ENCODE assay signal across 11 cellular contexts in the genomic region with DNA sequence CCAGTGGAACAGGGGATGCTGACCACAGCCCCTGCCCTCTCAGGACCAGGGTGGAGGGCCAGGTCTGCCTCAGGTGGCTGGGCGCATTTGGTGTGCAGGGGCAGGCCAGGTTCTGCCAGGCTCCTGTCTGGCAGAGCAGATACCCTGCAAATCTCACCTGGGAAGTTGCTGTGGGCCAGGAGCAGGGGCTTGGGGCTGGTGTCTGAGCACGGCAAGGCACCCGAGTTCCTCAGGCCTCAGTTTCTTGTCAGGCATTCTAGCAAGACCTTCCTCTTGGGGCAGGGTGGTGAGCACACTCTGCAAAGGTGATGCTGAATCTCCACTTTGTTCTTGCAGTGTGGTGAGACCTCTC. TPM values are rescaled to one million over a fixed set of nuclear protein-coding genes. Genes with fewer than 3 reads are reported as not detected.
DNase-seq lines count a peak whose midpoint lies in the region; ATAC-seq and TF ChIP-seq lines count a peak whose summit lies in the region.
"Had no signal": no experiment of that assay in that cellular context is flagged by ENCODE, and none has a peak within 500 bp of the region (broad histone marks: within the 10 kb centered on the region; RNA-seq: fewer than 3 reads in every experiment).

No MANE protein-coding gene starts in this region.

- TF ChIP-seq CTCF in LNCaP clone FGC (IDR thresholded peaks at IDR 0.05; ENCODE audit: control insufficient read depth, extremely low read depth, insufficient read depth): no peak

- no peak overlapping the region for H2AK5ac ChIP-seq in trophoblast cell (ENCODE audit: low read length)

- no CpG with 5 or more reads among the region's 3 CpGs for WGBS in trophoblast cell (ENCODE audit: extremely low coverage, insufficient coverage, insufficient read length)

- H3K9ac ChIP-seq in duodenal mucosa (ENCODE audit: low read depth in 1 of 2, low read length in 2 of 2): peak overlapping the region; percentile 59 to 79
- H3K9ac ChIP-seq in trophoblast cell (ENCODE audit: low read length): no peak overlapping the region

- H3K27me3 ChIP-seq in CD4-positive, CD25-positive, alpha-beta regulatory T cell (ENCODE audit: control insufficient read depth, insufficient read depth, low read length): no peaks in the 10 kb centered on the region
- H3K27me3 ChIP-seq in duodenal mucosa (ENCODE audit: control insufficient read depth in 1 of 2, insufficient read depth in 2 of 2, low read length in 2 of 2) (no peaks in the 10 kb centered on the region), trophoblast cell (ENCODE audit: insufficient read depth, low read length) (no peaks in the 10 kb centered on the region)
- H3K27me3 ChIP-seq: SJCRH30 had no signal

- H4K12ac ChIP-seq in trophoblast cell (ENCODE audit: low read depth, low read length): no peak overlapping the region

- DNase-seq in CD4-positive, CD25-positive, alpha-beta regulatory T cell: no peak
- DNase-seq in LNCaP clone FGC (ENCODE audit: low read depth): no peak
- DNase-seq in trophoblast cell: no peak
- no peak for DNase-seq in globus pallidus (ENCODE audit: low spot score)
- DNase-seq in DMS153 treated with DMSO at 0.1 percent for 48 hours (lab: John Stamatoyannopoulos, UW; ENCODE audit: unreplicated experiment): no peak
- no peak for DNase-seq in NCI-H524 (lab: John Stamatoyannopoulos, UW)
- DNase-seq: HCEC 1CT, hypothalamus, SJCRH30 had no signal

- no peaks in the 10 kb centered on the region for H3K9me3 Mint-ChIP-seq in CD4-positive, CD25-positive, alpha-beta regulatory T cell

- H3K18ac ChIP-seq in trophoblast cell (ENCODE audit: low read length): no peak overlapping the region

- H2BK5ac ChIP-seq in trophoblast cell (ENCODE audit: low read depth, low read length, poor library complexity): no peak overlapping the region

- H2AFZ ChIP-seq in trophoblast cell (ENCODE audit: insufficient read depth, low read length, poor library complexity): no peak overlapping the region

- H3K4me1 Mint-ChIP-seq in CD4-positive, CD25-positive, alpha-beta regulatory T cell: peaks cover 0 to 56% (median 20%) of the 10 kb centered on the region in 4 donors

- H3K36me3 ChIP-seq in CD4-positive, CD25-positive, alpha-beta regulatory T cell (ENCODE audit: control insufficient read depth, insufficient read depth, low read length): no peaks in the 10 kb centered on the region
- H3K36me3 ChIP-seq in duodenal mucosa (ENCODE audit: control insufficient read depth in 1 of 2, insufficient read depth in 2 of 2, low read length in 2 of 2) (no peaks in the 10 kb centered on the region), trophoblast cell (ENCODE audit: control insufficient read depth in 1 of 2, insufficient read depth in 2 of 2, low read length in 2 of 2) (no peaks in the 10 kb centered on the region)
- H3K36me3 ChIP-seq: SJCRH30 had no signal

- H3K14ac ChIP-seq in trophoblast cell (ENCODE audit: low read length): no peak overlapping the region

- H3K4me1 ChIP-seq in CD4-positive, CD25-positive, alpha-beta regulatory T cell (ENCODE audit: control insufficient read depth, insufficient read depth, low read length, poor library complexity, severe bottlenecking): peaks cover 23% of the 10 kb centered on the region
- peaks cover 11 to 14% of the 10 kb centered on the region in 2 donors for H3K4me1 ChIP-seq in duodenal mucosa (ENCODE audit: control insufficient read depth in 1 of 2, insufficient read depth in 2 of 2, low read length in 2 of 2)
- peaks cover 9 to 11% of the 10 kb centered on the region in 2 experiments for H3K4me1 ChIP-seq in trophoblast cell (ENCODE audit: control insufficient read depth in 1 of 2, insufficient read depth in 2 of 2, low read length in 2 of 2)
- H3K4me1 ChIP-seq: SJCRH30 had no signal

- no peaks in the 10 kb centered on the region for H3K9me3 ChIP-seq in CD4-positive, CD25-positive, alpha-beta regulatory T cell (ENCODE audit: control insufficient read depth in 2 of 2, low read length in 2 of 2)
- H3K9me3 ChIP-seq in duodenal mucosa (ENCODE audit: control insufficient read depth in 1 of 2, low read length in 2 of 2): no peaks in the 10 kb centered on the region
- no peaks in the 10 kb centered on the region for H3K9me3 ChIP-seq in trophoblast cell (ENCODE audit: insufficient read depth, low read depth, low read length)
- H3K9me3 ChIP-seq: SJCRH30 had no signal

- H4K8ac ChIP-seq in trophoblast cell (ENCODE audit: low read depth, low read length): no peak overlapping the region

- H3K4me3 ChIP-seq in CD4-positive, CD25-positive, alpha-beta regulatory T cell (ENCODE audit: low read depth, low read length): peak overlapping the region; percentile 74
- H3K4me3 ChIP-seq in LNCaP clone FGC (ENCODE audit: low read depth, low read length): peak overlapping the region; percentile 78
- H3K4me3 ChIP-seq in duodenal mucosa (ENCODE audit: low read depth in 1 of 2, low read length in 2 of 2): peak overlapping the region in 1 of 2 donors; percentile 73
- no peak overlapping the region for H3K4me3 ChIP-seq in trophoblast cell (ENCODE audit: low read depth, low read length)

- H3K4me3 Mint-ChIP-seq in CD4-positive, CD25-positive, alpha-beta regulatory T cell: peak overlapping the region; percentile 56 to 92 (median 86)

- peak overlapping the region; percentile 77 for H3K4me2 ChIP-seq in trophoblast cell (ENCODE audit: low read length)

- H3K79me1 ChIP-seq in trophoblast cell (ENCODE audit: low read length): peaks cover 7% of the 10 kb centered on the region

- peaks cover 2% of the 10 kb centered on the region for H3K79me2 ChIP-seq in trophoblast cell (ENCODE audit: control insufficient read depth, insufficient read depth, low read length, poor library complexity)

- H3K36me3 Mint-ChIP-seq in CD4-positive, CD25-positive, alpha-beta regulatory T cell: peaks cover 10% of the 10 kb centered on the region

- H3K27me3 Mint-ChIP-seq in CD4-positive, CD25-positive, alpha-beta regulatory T cell: no peaks in the 10 kb centered on the region

- ATAC-seq in CD4-positive, CD25-positive, alpha-beta regulatory T cell (ENCODE audit: low read depth in 2 of 2): no peak
- no peak for ATAC-seq in HG02623 (IDR thresholded peaks at IDR 0.05; ENCODE audit: unreplicated experiment)

- no peak overlapping the region for H4K91ac ChIP-seq in trophoblast cell (ENCODE audit: low read depth, low read length)

- H3K27ac Mint-ChIP-seq in CD4-positive, CD25-positive, alpha-beta regulatory T cell: peak overlapping the region in 1 of 3 donors; percentile 62

- no peak overlapping the region for H3K27ac ChIP-seq in CD4-positive, CD25-positive, alpha-beta regulatory T cell (ENCODE audit: insufficient read depth, low read length, poor library complexity, severe bottlenecking)
- no peak overlapping the region for H3K27ac ChIP-seq in duodenal mucosa (ENCODE audit: low read depth, low read length)
- no peak overlapping the region for H3K27ac ChIP-seq in trophoblast cell (ENCODE audit: low read depth, low read length)
- H3K27ac ChIP-seq: SJCRH30 had no signal

- no peak overlapping the region for H2BK12ac ChIP-seq in trophoblast cell (ENCODE audit: low read length)

- H3K4ac ChIP-seq in trophoblast cell (ENCODE audit: low read depth, low read length): no peak overlapping the region

- H2BK120ac ChIP-seq in trophoblast cell (ENCODE audit: insufficient read depth, low read length, poor library complexity): no peak overlapping the region

- no peak overlapping the region for H3K23ac ChIP-seq in trophoblast cell (ENCODE audit: low read length)

RNA-seq across cellular contexts. Expression of gene CRTC1, which starts 1.1 kb away (rescaled TPM):
- 20.2 TPM for total RNA-seq in CD4-positive, CD25-positive, alpha-beta regulatory T cell
- 1 to 10 TPM in 2 of 4 donors, under 1 TPM in 2; 0.47 to 1.5 (median 0.82) TPM for polyA plus RNA-seq in CD4-positive, CD25-positive, alpha-beta regulatory T cell
- 10.0 and 10.2 TPM in 2 replicates for polyA plus RNA-seq in trophoblast cell (2013)

RNA-seq across cellular contexts. Expression of gene KLHL26, which starts 47.8 kb away (rescaled TPM):
- 16.7 TPM for total RNA-seq in CD4-positive, CD25-positive, alpha-beta regulatory T cell
- polyA plus RNA-seq in CD4-positive, CD25-positive, alpha-beta regulatory T cell: 1 to 10 TPM; 1.8 to 4.0 (median 2.6) TPM
- 1.8 and 2.1 TPM in 2 replicates for polyA plus RNA-seq in trophoblast cell (2013)
